12 cellular contexts compared by ENCODE assay signal in the genomic region with DNA sequence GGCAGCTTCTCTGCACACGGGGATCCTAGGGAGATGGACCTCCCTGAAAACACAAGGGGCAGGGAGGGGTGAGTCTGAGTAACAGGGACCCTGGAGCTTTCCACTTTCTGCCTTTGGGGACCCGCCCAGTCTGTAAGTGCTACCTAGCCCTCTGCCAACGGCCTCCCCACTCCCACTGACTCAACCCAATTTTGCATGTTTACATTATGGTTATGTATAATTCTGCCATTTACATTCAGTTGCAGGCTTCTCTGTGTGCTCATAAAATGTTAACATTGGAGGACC.
"Had no signal": no experiment of that assay in that cellular context is flagged by ENCODE, and none has a peak within 500 bp of the region (broad histone marks: within the 10 kb centered on the region; RNA-seq: fewer than 3 reads in every experiment).

No MANE protein-coding gene starts in this region.

- H3K79me2 ChIP-seq: parathyroid adenoma had no signal

- H3K27me3 ChIP-seq: transverse colon had no signal

- H2AFZ ChIP-seq: parathyroid adenoma had no signal

- H3K27ac Mint-ChIP-seq: activated CD4-positive, alpha-beta memory T cell treated with anti-CD3 and anti-CD28 coated beads, Interleukin-2, amount 10 ng/mL, durations not matched to agents 7 days and 5 days; activated naive CD4-positive, alpha-beta T cell treated with anti-CD3 and anti-CD28 coated beads for 36 hours; activated T-helper 17 cell treated with anti-CD3 and anti-CD28 coated beads, Interleukin-2, amount 50 U/mL, for 72 hours had no signal

- H3K9me3 Mint-ChIP-seq: activated CD4-positive, alpha-beta memory T cell treated with anti-CD3 and anti-CD28 coated beads, Interleukin-2, amount 10 ng/mL, durations not matched to agents 7 days and 5 days; activated naive CD4-positive, alpha-beta T cell treated with anti-CD3 and anti-CD28 coated beads for 36 hours; activated T-helper 17 cell treated with anti-CD3 and anti-CD28 coated beads, Interleukin-2, amount 50 U/mL, for 72 hours; neural crest cell had no signal

- H3K4me1 ChIP-seq: parathyroid adenoma, transverse colon had no signal

- H3K27ac ChIP-seq: coronary artery, parathyroid adenoma, transverse colon had no signal

- DNase-seq: activated CD4-positive, alpha-beta memory T cell treated with anti-CD3 and anti-CD28 coated beads, Interleukin-2, amount 10 ng/mL, durations not matched to agents 7 days and 5 days; activated CD4-positive, alpha-beta T cell treated with anti-CD3 and anti-CD28 coated beads for 1 hour; activated CD8-positive, alpha-beta memory T cell treated with anti-CD3 and anti-CD28 coated beads, Interleukin-2, amount 50 U/mL, for 4 hours; activated naive CD4-positive, alpha-beta T cell treated with anti-CD3 and anti-CD28 coated beads for 36 hours; effector CD8-positive, alpha-beta T cell; retina; T-helper 9 cell; transverse colon had no signal

- H3K4me3 ChIP-seq: coronary artery, transverse colon had no signal

- H3K36me3 ChIP-seq: transverse colon had no signal

- ATAC-seq: activated T-helper 17 cell treated with anti-CD3 and anti-CD28 coated beads, Interleukin-2, amount 50 U/mL, for 72 hours had no signal

- H3K9ac ChIP-seq: parathyroid adenoma had no signal

- H3K4me1 Mint-ChIP-seq: activated CD4-positive, alpha-beta memory T cell treated with anti-CD3 and anti-CD28 coated beads, Interleukin-2, amount 10 ng/mL, durations not matched to agents 7 days and 5 days; activated T-helper 17 cell treated with anti-CD3 and anti-CD28 coated beads, Interleukin-2, amount 50 U/mL, for 72 hours had no signal

- H3K4me3 Mint-ChIP-seq: activated CD4-positive, alpha-beta memory T cell treated with anti-CD3 and anti-CD28 coated beads, Interleukin-2, amount 10 ng/mL, durations not matched to agents 7 days and 5 days; activated naive CD4-positive, alpha-beta T cell treated with anti-CD3 and anti-CD28 coated beads for 36 hours; activated T-helper 17 cell treated with anti-CD3 and anti-CD28 coated beads, Interleukin-2, amount 50 U/mL, for 72 hours; neural crest cell had no signal

- H3K9me3 ChIP-seq: transverse colon had no signal
